Comparison of ENCODE assay signal across 1 cellular context in the genomic region with DNA sequence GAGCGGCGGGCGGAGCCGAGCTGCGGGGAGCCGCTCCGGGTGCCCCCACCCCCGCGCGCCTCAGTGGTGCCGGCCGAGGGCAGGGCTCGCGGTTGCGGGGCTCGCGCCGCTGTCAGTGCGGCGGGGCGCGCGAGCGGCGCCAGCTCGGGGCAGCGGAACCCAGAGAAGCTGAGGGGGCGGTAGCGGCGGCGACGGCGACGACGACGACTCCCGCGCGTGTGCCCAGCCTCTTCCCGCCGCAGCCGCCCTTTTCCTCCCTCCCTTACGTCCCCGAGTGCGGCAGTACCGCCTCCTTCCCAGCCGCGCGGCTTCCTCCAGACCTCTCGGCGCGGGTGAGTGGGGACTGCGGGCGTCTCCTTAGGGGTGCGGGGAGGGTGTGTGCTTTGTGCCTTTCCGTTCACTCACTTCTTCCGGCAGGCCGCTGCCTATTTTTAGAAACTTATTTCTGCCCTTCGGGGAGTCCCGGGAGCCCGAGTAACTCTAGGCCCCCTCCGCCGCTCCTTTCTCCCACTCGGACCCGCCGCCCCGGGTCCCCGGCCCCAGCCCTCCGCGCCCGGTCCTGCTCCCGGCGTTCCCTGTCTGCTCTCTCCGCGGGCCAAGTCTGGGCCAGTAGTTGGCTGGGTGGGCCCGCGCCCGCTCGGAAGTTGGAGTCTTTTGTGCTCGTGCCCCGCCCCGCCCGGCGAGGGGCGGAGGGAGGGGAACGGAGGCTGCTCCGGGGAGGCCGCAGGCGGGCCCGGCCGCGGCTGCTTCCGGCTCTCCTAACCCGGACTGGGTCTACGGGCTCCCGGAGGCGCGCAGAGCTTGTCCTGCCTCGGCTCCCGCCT.
TF ChIP-seq lines count a peak whose summit lies in the region.

Gene RALY (plus strand): TSS at position 112 of the 824 bp plus-strand sequence. CDS start 78,164 bp downstream, outside the sequence.

TF ChIP-seq in HepG2, 621 proteins besides CTCF, POLR2A, EP300 and RAD21 (continued from another document and continues in another):
- TF ChIP-seq, protein P1, sequence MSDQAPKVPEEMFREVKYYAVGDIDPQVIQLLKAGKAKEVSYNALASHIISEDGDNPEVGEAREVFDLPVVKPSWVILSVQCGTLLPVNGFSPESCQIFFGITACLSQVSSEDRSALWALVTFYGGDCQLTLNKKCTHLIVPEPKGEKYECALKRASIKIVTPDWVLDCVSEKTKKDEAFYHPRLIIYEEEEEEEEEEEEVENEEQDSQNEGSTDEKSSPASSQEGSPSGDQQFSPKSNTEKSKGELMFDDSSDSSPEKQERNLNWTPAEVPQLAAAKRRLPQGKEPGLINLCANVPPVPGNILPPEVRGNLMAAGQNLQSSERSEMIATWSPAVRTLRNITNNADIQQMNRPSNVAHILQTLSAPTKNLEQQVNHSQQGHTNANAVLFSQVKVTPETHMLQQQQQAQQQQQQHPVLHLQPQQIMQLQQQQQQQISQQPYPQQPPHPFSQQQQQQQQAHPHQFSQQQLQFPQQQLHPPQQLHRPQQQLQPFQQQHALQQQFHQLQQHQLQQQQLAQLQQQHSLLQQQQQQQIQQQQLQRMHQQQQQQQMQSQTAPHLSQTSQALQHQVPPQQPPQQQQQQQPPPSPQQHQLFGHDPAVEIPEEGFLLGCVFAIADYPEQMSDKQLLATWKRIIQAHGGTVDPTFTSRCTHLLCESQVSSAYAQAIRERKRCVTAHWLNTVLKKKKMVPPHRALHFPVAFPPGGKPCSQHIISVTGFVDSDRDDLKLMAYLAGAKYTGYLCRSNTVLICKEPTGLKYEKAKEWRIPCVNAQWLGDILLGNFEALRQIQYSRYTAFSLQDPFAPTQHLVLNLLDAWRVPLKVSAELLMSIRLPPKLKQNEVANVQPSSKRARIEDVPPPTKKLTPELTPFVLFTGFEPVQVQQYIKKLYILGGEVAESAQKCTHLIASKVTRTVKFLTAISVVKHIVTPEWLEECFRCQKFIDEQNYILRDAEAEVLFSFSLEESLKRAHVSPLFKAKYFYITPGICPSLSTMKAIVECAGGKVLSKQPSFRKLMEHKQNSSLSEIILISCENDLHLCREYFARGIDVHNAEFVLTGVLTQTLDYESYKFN (CRISPR knock-in tag; conservative IDR thresholded peaks at IDR 0.05) = peak; percentile 37
- peak; percentile 69 for TF ChIP-seq ELF1 (CRISPR knock-in tag; IDR thresholded peaks at IDR 0.05)
- no peak for TF ChIP-seq HNRNPH1 (optimal IDR thresholded peaks at IDR 0.05; ENCODE audit: low read depth, low read length)
- TF ChIP-seq, protein P2, sequence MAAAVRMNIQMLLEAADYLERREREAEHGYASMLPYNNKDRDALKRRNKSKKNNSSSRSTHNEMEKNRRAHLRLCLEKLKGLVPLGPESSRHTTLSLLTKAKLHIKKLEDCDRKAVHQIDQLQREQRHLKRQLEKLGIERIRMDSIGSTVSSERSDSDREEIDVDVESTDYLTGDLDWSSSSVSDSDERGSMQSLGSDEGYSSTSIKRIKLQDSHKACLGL (CRISPR knock-in tag; IDR thresholded peaks at IDR 0.05) = peak; percentile 19
- TF ChIP-seq AFF4 (CRISPR knock-in tag; IDR thresholded peaks at IDR 0.05) = 0 out of 2 replicates have a peak, but pooled peaks have one; percentile 4
- TF ChIP-seq KLF12 (CRISPR knock-in tag; IDR thresholded peaks at IDR 0.05; ENCODE audit: borderline replicate concordance) = peak; percentile 31; the same call in 1 of the 2 replicates
- peak in 1 of 2 experiments; percentile 74; a peak in 2 of 4 replicates for TF ChIP-seq KLF16 (CRISPR knock-in tag; IDR thresholded peaks at IDR 0.05)
- no peak; the same call in 1 of the 2 replicates for TF ChIP-seq MIER2 (CRISPR knock-in tag; IDR thresholded peaks at IDR 0.05)
- no peak for TF ChIP-seq ZMYM2 (CRISPR knock-in tag; IDR thresholded peaks at IDR 0.05)
- peak; percentile 87 for TF ChIP-seq ZNF761 (CRISPR knock-in tag; conservative IDR thresholded peaks at IDR 0.05)
- no peak; the same call in 1 of the 2 replicates for TF ChIP-seq ZHX1 (CRISPR knock-in tag; IDR thresholded peaks at IDR 0.05; ENCODE audit: low read depth)
- TF ChIP-seq, protein P3, sequence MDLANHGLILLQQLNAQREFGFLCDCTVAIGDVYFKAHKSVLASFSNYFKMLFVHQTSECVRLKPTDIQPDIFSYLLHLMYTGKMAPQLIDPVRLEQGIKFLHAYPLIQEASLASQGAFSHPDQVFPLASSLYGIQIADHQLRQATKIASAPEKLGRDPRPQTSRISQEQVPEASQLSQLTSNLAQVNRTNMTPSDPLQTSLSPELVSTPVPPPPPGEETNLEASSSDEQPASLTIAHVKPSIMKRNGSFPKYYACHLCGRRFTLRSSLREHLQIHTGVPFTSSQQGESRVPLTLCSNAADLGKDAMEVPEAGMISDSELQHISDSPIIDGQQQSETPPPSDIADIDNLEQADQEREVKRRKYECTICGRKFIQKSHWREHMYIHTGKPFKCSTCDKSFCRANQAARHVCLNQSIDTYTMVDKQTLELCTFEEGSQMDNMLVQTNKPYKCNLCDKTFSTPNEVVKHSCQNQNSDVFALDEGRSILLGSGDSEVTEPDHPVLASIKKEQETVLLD (CRISPR knock-in tag; IDR thresholded peaks at IDR 0.05; ENCODE audit: low read depth) = peak; percentile 90
- TF ChIP-seq PCBP1 (IDR thresholded peaks at IDR 0.05; ENCODE audit: borderline replicate concordance, low read depth, low read length) = 0 out of 2 replicates have a peak, but pooled peaks have one; percentile 75
- peak; percentile 95 for TF ChIP-seq HDAC1 (CRISPR knock-in tag; IDR thresholded peaks at IDR 0.05)
- TF ChIP-seq NBN (conservative IDR thresholded peaks at IDR 0.05) = no peak
- TF ChIP-seq ZFP90 (CRISPR knock-in tag; IDR thresholded peaks at IDR 0.05; ENCODE audit: borderline replicate concordance) = peak; percentile 15; the same call in 1 of the 2 replicates
- TF ChIP-seq, protein P4, sequence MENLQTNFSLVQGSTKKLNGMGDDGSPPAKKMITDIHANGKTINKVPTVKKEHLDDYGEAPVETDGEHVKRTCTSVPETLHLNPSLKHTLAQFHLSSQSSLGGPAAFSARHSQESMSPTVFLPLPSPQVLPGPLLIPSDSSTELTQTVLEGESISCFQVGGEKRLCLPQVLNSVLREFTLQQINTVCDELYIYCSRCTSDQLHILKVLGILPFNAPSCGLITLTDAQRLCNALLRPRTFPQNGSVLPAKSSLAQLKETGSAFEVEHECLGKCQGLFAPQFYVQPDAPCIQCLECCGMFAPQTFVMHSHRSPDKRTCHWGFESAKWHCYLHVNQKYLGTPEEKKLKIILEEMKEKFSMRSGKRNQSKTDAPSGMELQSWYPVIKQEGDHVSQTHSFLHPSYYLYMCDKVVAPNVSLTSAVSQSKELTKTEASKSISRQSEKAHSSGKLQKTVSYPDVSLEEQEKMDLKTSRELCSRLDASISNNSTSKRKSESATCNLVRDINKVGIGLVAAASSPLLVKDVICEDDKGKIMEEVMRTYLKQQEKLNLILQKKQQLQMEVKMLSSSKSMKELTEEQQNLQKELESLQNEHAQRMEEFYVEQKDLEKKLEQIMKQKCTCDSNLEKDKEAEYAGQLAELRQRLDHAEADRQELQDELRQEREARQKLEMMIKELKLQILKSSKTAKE (CRISPR knock-in tag; IDR thresholded peaks at IDR 0.05; ENCODE audit: borderline replicate concordance) = peak; percentile 60; the same call in 1 of the 2 replicates
- peak; percentile 69 for TF ChIP-seq ZNF768 (CRISPR knock-in tag; IDR thresholded peaks at IDR 0.05)
- TF ChIP-seq ZC3H13 (CRISPR knock-in tag; IDR thresholded peaks at IDR 0.05) = peak; percentile 91
- TF ChIP-seq THAP9 (CRISPR knock-in tag; IDR thresholded peaks at IDR 0.05; ENCODE audit: borderline replicate concordance) = peak; percentile 68; the same call in 1 of the 2 replicates
- no peak for TF ChIP-seq ATRX (CRISPR knock-in tag; IDR thresholded peaks at IDR 0.05; ENCODE audit: borderline replicate concordance)
- peak; percentile 44 for TF ChIP-seq TBL1XR1 (IDR thresholded peaks at IDR 0.05; ENCODE audit: borderline replicate concordance, low read length, partially characterized antibody)
- no peak for TF ChIP-seq SNAPC4 (CRISPR knock-in tag; IDR thresholded peaks at IDR 0.05)
- peak; percentile 24 for TF ChIP-seq KDM3A (CRISPR knock-in tag; IDR thresholded peaks at IDR 0.05; ENCODE audit: low read depth)
- TF ChIP-seq RBFOX2 (IDR thresholded peaks at IDR 0.05; ENCODE audit: low read depth, low read length) = peak; percentile 94
